In the genomic region with DNA sequence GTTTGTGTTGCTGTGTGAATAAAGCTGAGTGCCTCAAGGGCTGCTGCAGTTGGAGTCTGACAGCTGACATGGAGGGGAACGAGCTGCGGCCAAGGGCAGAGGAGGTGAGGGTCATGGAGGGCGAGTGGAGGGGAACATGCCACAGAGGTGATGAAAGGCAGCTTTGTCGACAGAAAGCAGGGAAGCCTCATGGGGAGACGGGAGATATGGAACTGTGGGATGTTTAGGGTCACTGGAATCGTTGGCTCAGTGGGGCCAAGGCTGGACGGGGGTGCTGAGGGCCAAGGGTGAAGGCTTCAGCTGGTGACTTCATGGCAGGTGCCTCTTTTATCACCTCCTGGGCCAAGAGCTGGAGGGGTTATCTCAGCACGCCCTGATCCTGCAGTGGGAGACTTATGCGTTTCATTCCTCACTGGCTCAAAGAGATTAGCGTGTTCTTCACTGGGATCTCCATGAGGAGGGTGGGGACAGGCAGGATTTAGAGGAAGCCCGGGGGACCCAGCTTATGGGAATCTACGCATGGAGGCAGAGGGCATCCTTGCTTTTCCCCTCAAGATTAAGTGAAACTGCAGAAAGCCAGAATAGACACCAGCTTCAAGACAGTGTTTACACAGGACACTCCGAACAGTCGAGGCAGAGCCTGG, we compare ENCODE assay signal across 18 cellular contexts. TPM values are rescaled to one million over a fixed set of nuclear protein-coding genes. Genes with fewer than 3 reads are reported as not detected.
"Had no signal": no experiment of that assay in that cellular context is flagged by ENCODE, and none has a peak within 500 bp of the region (broad histone marks: within the 10 kb centered on the region; RNA-seq: fewer than 3 reads in every experiment).

No MANE protein-coding gene starts in this region.

- H3K9me3 Mint-ChIP-seq: activated B cell treated with CpG ODN at 0.5 μM for 24 hours; activated naive CD4-positive, alpha-beta T cell treated with anti-CD3 and anti-CD28 coated beads, Interleukin-2, amount 50 U/mL, for 72 hours; brain; stimulated activated effector memory CD8-positive, alpha-beta T cell treated with anti-CD3 and anti-CD28 coated beads, Interleukin-12 subunit alpha, Interleukin-12 subunit beta, amount 100 ng/mL, for 72 hours had no signal

- H3K4me2 ChIP-seq: SK-N-SH had no signal

- H3K9ac ChIP-seq: SK-N-SH had no signal

- H3K27me3 ChIP-seq: dorsolateral prefrontal cortex, left lung, thyroid gland had no signal

- H3K36me3 Mint-ChIP-seq: activated naive CD4-positive, alpha-beta T cell treated with anti-CD3 and anti-CD28 coated beads, Interleukin-2, amount 50 U/mL, for 72 hours; brain; stimulated activated effector memory CD8-positive, alpha-beta T cell treated with anti-CD3 and anti-CD28 coated beads, Interleukin-12 subunit alpha, Interleukin-12 subunit beta, amount 100 ng/mL, for 72 hours had no signal

- H3K27ac ChIP-seq: dorsolateral prefrontal cortex, left lung, thyroid gland had no signal

- H3K36me3 ChIP-seq: left lung, thyroid gland had no signal

- ATAC-seq: activated naive CD4-positive, alpha-beta T cell treated with anti-CD3 and anti-CD28 coated beads, Interleukin-2, amount 50 U/mL, for 72 hours; esophagus mucosa; left lung; stimulated activated effector memory CD8-positive, alpha-beta T cell treated with anti-CD3 and anti-CD28 coated beads, Interleukin-12 subunit alpha, Interleukin-12 subunit beta, amount 100 ng/mL, for 72 hours had no signal

- H3K4me3 ChIP-seq: dorsolateral prefrontal cortex, left lung, thyroid gland had no signal

- H3K4me3 Mint-ChIP-seq: activated B cell treated with CpG ODN at 0.5 μM for 24 hours; stimulated activated effector memory CD8-positive, alpha-beta T cell treated with anti-CD3 and anti-CD28 coated beads, Interleukin-12 subunit alpha, Interleukin-12 subunit beta, amount 100 ng/mL, for 72 hours had no signal

- H3K9me3 ChIP-seq: left lung, SK-N-SH, thyroid gland had no signal

- H3K4me1 ChIP-seq: left lung had no signal

- H3K27ac Mint-ChIP-seq: activated B cell treated with CpG ODN at 0.5 μM for 24 hours; activated naive CD4-positive, alpha-beta T cell treated with anti-CD3 and anti-CD28 coated beads, Interleukin-2, amount 50 U/mL, for 72 hours; stimulated activated effector memory CD8-positive, alpha-beta T cell treated with anti-CD3 and anti-CD28 coated beads, Interleukin-12 subunit alpha, Interleukin-12 subunit beta, amount 100 ng/mL, for 72 hours had no signal

- DNase-seq: activated B cell treated with CpG ODN at 0.5 μM for 24 hours; activated CD4-positive, alpha-beta T cell treated with anti-CD3 and anti-CD28 coated beads, Interleukin-2, amount 50 U/mL, for 1 hour; activated effector memory CD4-positive, alpha-beta T cell treated with Interleukin-2 at 50 U/mL for 16 hours; amygdala; cerebellar nuclear complex; dorsolateral prefrontal cortex; foreskin fibroblast; left lung; posterior cingulate gyrus; SK-N-SH; T-helper 1 cell; thyroid gland had no signal

RNA-seq across cellular contexts. Expression of a gene that starts 42.2 kb away (rescaled TPM):
- total RNA-seq: activated B cell treated with CpG ODN at 0.5 μM for 24 hours; activated CD8-positive, alpha-beta memory T cell treated with anti-CD3 and anti-CD28 coated beads for 36 hours; activated naive CD4-positive, alpha-beta T cell treated with anti-CD3 and anti-CD28 coated beads, Interleukin-2, amount 50 U/mL, for 72 hours; dorsolateral prefrontal cortex; esophagus mucosa; left lung; mesenteric fat pad; thyroid gland had no signal
- polyA plus RNA-seq: SK-N-SH had no signal

RNA-seq across cellular contexts. Expression of a gene that starts 57.4 kb away (rescaled TPM):
- total RNA-seq: activated B cell treated with CpG ODN at 0.5 μM for 24 hours, mesenteric fat pad had no signal
